ENCODE assay signal across 19 cellular contexts in genomic region chr1:113142791-113143190, GRCh38.
DNase-seq lines count a peak whose midpoint lies in the region; ATAC-seq and TF ChIP-seq lines count a peak whose summit lies in the region.
"Had no signal": no experiment of that assay in that cellular context is flagged by ENCODE, and none has a peak within 500 bp of the region (broad histone marks: within the 10 kb centered on the region; RNA-seq: fewer than 3 reads in every experiment).

No MANE protein-coding gene starts in this region.

- no peaks in the 10 kb centered on the region for H3K27me3 Mint-ChIP-seq in HFFc6 (ENCODE audit: insufficient read depth)
- H3K27me3 Mint-ChIP-seq: activated CD8-positive, alpha-beta memory T cell treated with anti-CD3 and anti-CD28 coated beads, Interleukin-2, amount 10 ng/mL, durations not matched to agents 7 days and 5 days; natural killer cell treated with Interleukin-12 subunit alpha and Interleukin-12 subunit beta and Interleukin-15 and Interleukin-18, amount 100 ng/mL, for 72 hours; progenitor cell of endocrine pancreas had no signal

- H3K36me3 Mint-ChIP-seq in HFFc6 (ENCODE audit: low read depth) = no peaks in the 10 kb centered on the region
- H3K36me3 Mint-ChIP-seq: activated CD8-positive, alpha-beta memory T cell treated with anti-CD3 and anti-CD28 coated beads, Interleukin-2, amount 10 ng/mL, durations not matched to agents 7 days and 5 days; natural killer cell treated with Interleukin-12 subunit alpha and Interleukin-12 subunit beta and Interleukin-15 and Interleukin-18, amount 100 ng/mL, for 72 hours had no signal

- no peaks in the 10 kb centered on the region for H3K9me3 Mint-ChIP-seq in HFFc6
- H3K9me3 Mint-ChIP-seq: natural killer cell treated with Interleukin-12 subunit alpha and Interleukin-12 subunit beta and Interleukin-15 and Interleukin-18, amount 100 ng/mL, for 72 hours had no signal

- no peak overlapping the region for H3K4me3 ChIP-seq in fibroblast of pulmonary artery (replicated peaks; ENCODE audit: low read depth, low read length)
- H3K4me3 ChIP-seq: body of pancreas, esophagus squamous epithelium had no signal

- H3K4me1 Mint-ChIP-seq in HFFc6 (ENCODE audit: low read depth) = peaks cover 40% of the 10 kb centered on the region

- DNase-seq in AG20443 (ENCODE audit: low spot score) (peak; percentile 62), HFFc6 (no peak), amniotic epithelial cell (ENCODE audit: low read depth) (peak; percentile 43), fibroblast of pulmonary artery (ENCODE audit: low read depth) (peak; percentile 85), SIG-M5 (lab: John Stamatoyannopoulos, UW) (no peak), NCI-H2029 treated with DMSO at 0.1 percent for 48 hours (lab: John Stamatoyannopoulos, UW) (no peak)
- DNase-seq: activated CD4-positive, CD25-positive, alpha-beta regulatory T cell; activated CD8-positive, alpha-beta memory T cell treated with anti-CD3 and anti-CD28 coated beads, Interleukin-2, amount 10 ng/mL, durations not matched to agents 7 days and 5 days; activated effector memory CD4-positive, alpha-beta T cell treated with anti-CD3 and anti-CD28 coated beads, Interleukin-2, amount 50 U/mL, for 16 hours; body of pancreas; Calu3; esophagus squamous epithelium; NCI-H187; NCI-H526; OCI-M1 had no signal

- ATAC-seq in HG02588 (IDR thresholded peaks at IDR 0.05; ENCODE audit: unreplicated experiment) (no peak), HG03097 (IDR thresholded peaks at IDR 0.05; ENCODE audit: low FRiP score, unreplicated experiment) (no peak)
- ATAC-seq: activated CD8-positive, alpha-beta memory T cell treated with anti-CD3 and anti-CD28 coated beads, Interleukin-2, amount 10 ng/mL, durations not matched to agents 7 days and 5 days; body of pancreas; natural killer cell treated with Interleukin-12 subunit alpha and Interleukin-12 subunit beta and Interleukin-15 and Interleukin-18, amount 100 ng/mL, for 72 hours had no signal

- no peak for TF ChIP-seq CTCF in HFFc6 (IDR thresholded peaks at IDR 0.05)
- TF ChIP-seq CTCF in fibroblast of pulmonary artery (IDR thresholded peaks at IDR 0.05; ENCODE audit: low read length, missing control alignments) = no peak

- H3K4me3 Mint-ChIP-seq in HFFc6 = no peak overlapping the region
- H3K4me3 Mint-ChIP-seq: activated CD8-positive, alpha-beta memory T cell treated with anti-CD3 and anti-CD28 coated beads, Interleukin-2, amount 10 ng/mL, durations not matched to agents 7 days and 5 days; natural killer cell treated with Interleukin-12 subunit alpha and Interleukin-12 subunit beta and Interleukin-15 and Interleukin-18, amount 100 ng/mL, for 72 hours had no signal

- peak overlapping the region; percentile 84; the same call in 1 of the 2 replicates for H3K27ac Mint-ChIP-seq in HFFc6
- H3K27ac Mint-ChIP-seq: activated CD8-positive, alpha-beta memory T cell treated with anti-CD3 and anti-CD28 coated beads, Interleukin-2, amount 10 ng/mL, durations not matched to agents 7 days and 5 days; natural killer cell treated with Interleukin-12 subunit alpha and Interleukin-12 subunit beta and Interleukin-15 and Interleukin-18, amount 100 ng/mL, for 72 hours; progenitor cell of endocrine pancreas had no signal

Comparison
In these comparisons a context has a peak if more than half of its experiments do, and no peak if none do; other contexts are left out.
1. DNase-seq: peak in AG20443 (single experiment), amniotic epithelial cell (single experiment) and fibroblast of pulmonary artery (single experiment); none in HFFc6 (single experiment), SIG-M5 (single experiment) and NCI-H2029 treated with DMSO at 0.1 percent for 48 hours (single experiment).